ENCODE assay signal across 10 cellular contexts in the genomic region with DNA sequence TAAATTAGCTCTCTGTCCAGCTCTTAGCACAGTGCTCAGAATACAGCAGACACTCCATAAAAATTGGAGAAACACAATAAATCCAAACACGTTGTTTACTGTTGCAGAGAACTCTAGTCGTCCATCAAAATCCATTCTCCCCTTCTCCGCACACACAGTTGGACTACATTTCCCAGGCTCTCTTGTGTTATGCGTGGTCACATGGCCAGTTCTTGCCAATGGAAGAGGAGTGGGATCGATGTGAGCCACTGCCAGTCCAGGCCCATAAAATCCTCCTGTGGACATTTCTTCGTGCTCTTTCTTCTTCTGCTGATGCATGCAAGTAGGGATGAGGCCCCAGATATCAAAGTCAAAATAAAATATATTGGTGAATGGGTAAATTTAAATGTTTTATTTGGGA.
A peak's percentile ranks its signal among the peaks of the same experiment; 100 is the strongest.
DNase-seq lines count a peak whose midpoint lies in the region; TF ChIP-seq lines count a peak whose summit lies in the region.
"Had no signal": no experiment of that assay in that cellular context is flagged by ENCODE, and none has a peak within 500 bp of the region (broad histone marks: within the 10 kb centered on the region; RNA-seq: fewer than 3 reads in every experiment).

No MANE protein-coding gene starts in this region.

- no peak overlapping the region for H3K27ac ChIP-seq in HEK293 (ENCODE audit: extremely low read depth, low read depth, low read length)
- H3K27ac ChIP-seq in esophagus muscularis mucosa (replicated peaks in 1 of 4) = no peak overlapping the region
- H3K27ac ChIP-seq: BLaER1 had no signal

- H3K4me1 ChIP-seq in HEK293 (ENCODE audit: control insufficient read depth, insufficient read depth, low read length) (no peaks in the 10 kb centered on the region), esophagus muscularis mucosa (no peaks in the 10 kb centered on the region)
- H3K4me1 ChIP-seq: BLaER1, Caco-2 had no signal

- no peaks in the 10 kb centered on the region for H3K27me3 ChIP-seq in esophagus muscularis mucosa
- H3K27me3 ChIP-seq: BLaER1 had no signal

- TF ChIP-seq CTCF in HEK293 (tag by site-specific recombination; IDR thresholded peaks at IDR 0.05) (no peak), esophagus muscularis mucosa (IDR thresholded peaks at IDR 0.05) (no peak)

- no peak overlapping the region for H3K4me3 ChIP-seq in HEK293 (ENCODE audit: low read depth, low read length)
- H3K4me3 ChIP-seq in esophagus muscularis mucosa = no peak overlapping the region
- H3K4me3 ChIP-seq: BLaER1 had no signal

- in situ Hi-C loops in SK-MEL-5 (cut with HindIII; ENCODE audit: low pct_unique_long_range_greater_than_20kb, low sequenced_read_pairs) = no loop called here

- H3K9me3 ChIP-seq in HEK293 (ENCODE audit: control insufficient read depth, insufficient read depth, low read depth, low read length) (no peaks in the 10 kb centered on the region), esophagus muscularis mucosa (peaks cover 0 to 12% (median 0%) of the 10 kb centered on the region in 4 donors)
- H3K9me3 ChIP-seq: Caco-2 had no signal

- H3K36me3 ChIP-seq in HEK293 (ENCODE audit: control insufficient read depth in 2 of 2, insufficient read depth in 1 of 2, low read length in 2 of 2) (no peaks in the 10 kb centered on the region), esophagus muscularis mucosa (no peaks in the 10 kb centered on the region)
- H3K36me3 ChIP-seq: BLaER1 had no signal

- 81% methylated on average over 6 of the region's 6 CpGs for WGBS in esophagus muscularis mucosa

- POLR2A ChIA-PET in HEK293 (lab: Yijun Ruan, JAX) = no interaction called here

- intact Hi-C loops in esophagus muscularis mucosa (cut with DNase I) = loop anchor here (10.0 kb wide), 1 partner anchor 1723 kb away; no protein-coding TSS in a partner anchor

- CTCF ChIA-PET in HEK293 (lab: Yijun Ruan, JAX) = interaction anchor here (0.7 to 14.1 kb wide), 15 partner anchors 9 to 846 kb away, joined by 3 to 187 read pairs (median 3); no protein-coding TSS in a partner anchor

- TF ChIP-seq POLR2A in esophagus muscularis mucosa (IDR thresholded peaks at IDR 0.05; ENCODE audit: low read depth) = no peak

- peak; percentile 9 for DNase-seq in DMS114 treated with DMSO at 0.1 percent for 48 hours (lab: John Stamatoyannopoulos, UW; ENCODE audit: unreplicated experiment)
- DNase-seq in SK-MEL-5 (ENCODE audit: low read depth, low spot score) = peak; percentile 51
- peak; percentile 37 for DNase-seq in esophagus muscularis mucosa (ENCODE audit: extremely low spot score)
- no peak for DNase-seq in NCI-H146 treated with DMSO at 0.1 percent for 48 hours (lab: John Stamatoyannopoulos, UW; ENCODE audit: unreplicated experiment)
- DNase-seq in activated CD4-positive, alpha-beta T cell treated with anti-CD3 and anti-CD28 coated beads for 4 hours = no peak
- DNase-seq: Caco-2; CD8-positive, alpha-beta memory T cell; GF-D8 had no signal

- TF ChIP-seq EP300 in esophagus muscularis mucosa (IDR thresholded peaks at IDR 0.05) = no peak

TF ChIP-seq in HEK293, 187 proteins besides CTCF, POLR2A, EP300 and RAD21:
- TF ChIP-seq ZNF510 (tag by site-specific recombination; IDR thresholded peaks at IDR 0.05; ENCODE audit: insufficient replicate concordance) = no peak
- peak; percentile 46; the same call in 1 of the 2 replicates for TF ChIP-seq ZBTB17 (tag by site-specific recombination; IDR thresholded peaks at IDR 0.05)

Comparison
In these comparisons a context has a peak if more than half of its experiments do, and no peak if none do; other contexts are left out.
1. DNase-seq: peak in DMS114 treated with DMSO at 0.1 percent for 48 hours (single experiment), SK-MEL-5 (single experiment) and esophagus muscularis mucosa (single experiment); none in NCI-H146 treated with DMSO at 0.1 percent for 48 hours (single experiment) and activated CD4-positive, alpha-beta T cell treated with anti-CD3 and anti-CD28 coated beads for 4 hours (0 of 2).